Comparison of ENCODE assay signal across 10 cellular contexts in genomic region chr12:31204995-31205582, GRCh38.
DNase-seq lines count a peak whose midpoint lies in the region; ATAC-seq and TF ChIP-seq lines count a peak whose summit lies in the region.
"Had no signal": no experiment of that assay in that cellular context is flagged by ENCODE, and none has a peak within 500 bp of the region (broad histone marks: within the 10 kb centered on the region; RNA-seq: fewer than 3 reads in every experiment).

No MANE protein-coding gene starts in this region.

- no peaks in the 10 kb centered on the region for H3K4me1 ChIP-seq in CD8-positive, alpha-beta memory T cell (ENCODE audit: insufficient read depth, low read length)
- H3K4me1 ChIP-seq: upper lobe of left lung had no signal

- peaks cover 0 to 3% (median 0%) of the 10 kb centered on the region in 5 donors for H3K9me3 Mint-ChIP-seq in CD8-positive, alpha-beta memory T cell
- H3K9me3 Mint-ChIP-seq: naive thymus-derived CD8-positive, alpha-beta T cell had no signal

- H3K27ac ChIP-seq in CD8-positive, alpha-beta memory T cell (ENCODE audit: low read depth, low read length), result no peak overlapping the region
- H3K27ac ChIP-seq: upper lobe of left lung had no signal

- ATAC-seq in GM21381 (IDR thresholded peaks at IDR 0.05; ENCODE audit: unreplicated experiment) (peak; percentile 98), HG03469 (IDR thresholded peaks at IDR 0.05; ENCODE audit: unreplicated experiment) (peak; percentile 89)

- POLR2A ChIA-PET in CD8-positive, alpha-beta memory T cell (lab: Charles Lee), result no interaction called here

- H3K4me3 ChIP-seq in GM06990 (replicated peaks; ENCODE audit: low read depth, low read length), result no peak overlapping the region
- no peak overlapping the region for H3K4me3 ChIP-seq in fibroblast of pulmonary artery (replicated peaks; ENCODE audit: low read depth, low read length)
- H3K4me3 ChIP-seq in CD8-positive, alpha-beta memory T cell (ENCODE audit: low read length), result no peak overlapping the region
- H3K4me3 ChIP-seq: upper lobe of left lung had no signal

- H3K4me3 Mint-ChIP-seq in CD8-positive, alpha-beta memory T cell, result no peak overlapping the region
- H3K4me3 Mint-ChIP-seq: naive thymus-derived CD8-positive, alpha-beta T cell had no signal

- peaks cover 3 to 4% (median 3%) of the 10 kb centered on the region in 3 donors for H3K4me1 Mint-ChIP-seq in CD8-positive, alpha-beta memory T cell

- CTCF ChIA-PET in CD8-positive, alpha-beta memory T cell (lab: Charles Lee), result no interaction called here

- DNase-seq in GM06990 (ENCODE audit: extremely low read depth, insufficient read length) (peak; percentile 25), fibroblast of pulmonary artery (ENCODE audit: low read depth) (peak; percentile 95), LoVo (ENCODE audit: low spot score) (no peak), NCI-H446 treated with DMSO at 0.1 percent for 48 hours (lab: John Stamatoyannopoulos, UW) (no peak), D341Med (ENCODE audit: low spot score) (no peak)
- DNase-seq in CD8-positive, alpha-beta memory T cell, result no peak
- DNase-seq: upper lobe of left lung had no signal

- no peaks in the 10 kb centered on the region for H3K27me3 ChIP-seq in GM06990 (replicated peaks; ENCODE audit: control insufficient read depth, insufficient read depth, low read length)
- no peaks in the 10 kb centered on the region for H3K27me3 ChIP-seq in CD8-positive, alpha-beta memory T cell (ENCODE audit: insufficient read depth, low read length, poor library complexity, severe bottlenecking)
- H3K27me3 ChIP-seq: upper lobe of left lung had no signal

- H3K36me3 Mint-ChIP-seq in CD8-positive, alpha-beta memory T cell, result no peaks in the 10 kb centered on the region
- H3K36me3 Mint-ChIP-seq: naive thymus-derived CD8-positive, alpha-beta T cell had no signal

- no peak for TF ChIP-seq CTCF in GM06990 (IDR thresholded peaks at IDR 0.05; ENCODE audit: insufficient read depth, low read length, poor library complexity, severe bottlenecking)
- no peak for TF ChIP-seq CTCF in fibroblast of pulmonary artery (IDR thresholded peaks at IDR 0.05; ENCODE audit: low read length, missing control alignments)

- peaks cover 13 to 32% of the 10 kb centered on the region in 2 donors for H3K27me3 Mint-ChIP-seq in CD8-positive, alpha-beta memory T cell

- no peaks in the 10 kb centered on the region for H3K9me3 ChIP-seq in CD8-positive, alpha-beta memory T cell (ENCODE audit: low read length)
- H3K9me3 ChIP-seq: upper lobe of left lung had no signal

- no peak overlapping the region for H3K27ac Mint-ChIP-seq in CD8-positive, alpha-beta memory T cell

- no peaks in the 10 kb centered on the region for H3K36me3 ChIP-seq in GM06990 (ENCODE audit: control insufficient read depth, insufficient read depth, low read length)
- no peaks in the 10 kb centered on the region for H3K36me3 ChIP-seq in CD8-positive, alpha-beta memory T cell (ENCODE audit: insufficient read depth, low read length)
- H3K36me3 ChIP-seq: upper lobe of left lung had no signal

Comparison
In these comparisons a context has a peak if more than half of its experiments do, and no peak if none do; other contexts are left out.
1. DNase-seq: peak in GM06990 (single experiment) and fibroblast of pulmonary artery (single experiment); none in LoVo (single experiment), NCI-H446 treated with DMSO at 0.1 percent for 48 hours (single experiment), D341Med (single experiment) and CD8-positive, alpha-beta memory T cell (0 of 5).